In the genomic region with DNA sequence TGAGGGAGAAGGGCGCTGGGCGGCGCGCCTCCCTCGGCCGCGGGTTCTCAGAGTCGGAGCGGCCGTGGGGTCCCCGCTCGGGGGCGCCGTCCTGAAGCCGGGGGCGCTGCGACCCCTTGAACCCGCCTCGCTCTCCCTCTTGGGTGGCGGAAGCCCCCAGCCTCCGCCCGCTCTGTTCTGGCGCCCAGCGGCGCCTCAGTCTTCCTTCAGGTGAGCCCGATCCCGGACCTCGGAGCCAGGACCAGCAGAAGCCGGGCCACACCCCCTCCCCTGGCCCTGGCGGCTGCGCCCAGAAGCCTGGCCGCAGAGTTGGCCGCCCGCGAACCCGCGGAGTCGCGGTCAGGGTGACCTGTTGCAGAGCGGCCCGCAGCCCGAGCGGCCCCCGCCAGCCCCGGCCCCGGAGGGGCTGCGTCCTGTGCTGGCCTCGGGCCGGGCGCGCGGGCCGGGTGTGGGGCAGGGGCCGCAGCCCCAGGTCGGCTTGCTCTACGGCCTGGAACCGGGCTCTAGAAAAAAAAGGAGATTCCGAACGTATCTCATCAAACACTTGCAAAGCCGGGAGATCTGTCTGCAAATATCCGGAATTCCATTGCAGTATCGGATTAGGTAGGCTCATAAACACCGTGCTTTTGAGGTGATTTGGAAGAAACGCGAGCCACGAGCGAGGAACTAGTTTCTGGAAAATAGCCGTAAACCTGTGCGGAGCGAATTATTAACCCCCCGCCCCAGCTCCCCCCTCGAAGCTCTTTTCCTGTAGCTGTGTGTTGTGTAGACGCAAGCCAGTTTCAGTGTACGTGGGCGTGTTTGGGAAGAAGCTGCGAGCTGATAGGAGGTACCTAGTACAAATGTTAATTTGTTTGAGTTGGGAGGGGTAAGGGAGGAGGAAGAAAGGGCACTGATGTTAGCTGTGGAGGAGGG, we compare ENCODE assay signal across 8 cellular contexts. TPM values are rescaled to one million over a fixed set of nuclear protein-coding genes. Genes with fewer than 3 reads are reported as not detected.
DNase-seq lines count a peak whose midpoint lies in the region; ATAC-seq, FAIRE-seq and TF ChIP-seq lines count a peak whose summit lies in the region.

No MANE protein-coding gene starts in this region.

- H3K4me3 ChIP-seq in bronchial epithelial cell (ENCODE audit: low read depth, low read length) (peak overlapping the region; percentile 82), iPS-18a (ENCODE audit: low read length) (peak overlapping the region; percentile 97), skeletal muscle satellite cell (ENCODE audit: low read length) (peak overlapping the region; percentile 77)

- H3K9ac ChIP-seq in iPS-18a (ENCODE audit: low read length) (peak overlapping the region; percentile 72), skeletal muscle satellite cell (ENCODE audit: low read depth, low read length) (peak overlapping the region; percentile 89)

- TF ChIP-seq CTCF in bronchial epithelial cell (IDR thresholded peaks at IDR 0.05; ENCODE audit: insufficient read depth, low read length, severe bottlenecking): peak; percentile 5

- DNase-seq in NCI-H1694 (lab: John Stamatoyannopoulos, UW) (peak; percentile 66), bronchial epithelial cell (ENCODE audit: low read depth) (peak; percentile 90), NCI-H2029 (lab: John Stamatoyannopoulos, UW) (no peak)

- H3K27me3 ChIP-seq in bronchial epithelial cell (ENCODE audit: control insufficient read depth, insufficient read depth, low read length) (no peaks in the 10 kb centered on the region), iPS-18a (ENCODE audit: control insufficient read depth, insufficient read depth, low read length) (peaks cover 10% of the 10 kb centered on the region), skeletal muscle satellite cell (ENCODE audit: control insufficient read depth, insufficient read depth, low read length) (no peaks in the 10 kb centered on the region)

- peak; percentile 65 for ATAC-seq in GM18502 (IDR thresholded peaks at IDR 0.05; ENCODE audit: poor library complexity, unreplicated experiment)
- peak; percentile 58 for ATAC-seq in HG02870 (IDR thresholded peaks at IDR 0.05; ENCODE audit: unreplicated experiment)

- H3K4me2 ChIP-seq in skeletal muscle satellite cell (ENCODE audit: low read length): peak overlapping the region; percentile 90

- FAIRE-seq in TTC549 (lab: Jason Lieb, UNC) (peak; percentile 97), bronchial epithelial cell (lab: Jason Lieb, UNC) (peak; percentile 13)

- peak overlapping the region; percentile 49 for H3K27ac ChIP-seq in iPS-18a (ENCODE audit: low read length)

- no peaks in the 10 kb centered on the region for H3K36me3 ChIP-seq in bronchial epithelial cell (ENCODE audit: control insufficient read depth, insufficient read depth, low read length)
- H3K36me3 ChIP-seq in iPS-18a (ENCODE audit: control insufficient read depth, low read depth, low read length): no peaks in the 10 kb centered on the region
- H3K36me3 ChIP-seq in skeletal muscle satellite cell (ENCODE audit: insufficient read depth, low read length): no peaks in the 10 kb centered on the region

- H3K9me3 ChIP-seq in iPS-18a (ENCODE audit: control insufficient read depth, low read depth, low read length) (no peaks in the 10 kb centered on the region), skeletal muscle satellite cell (replicated peaks; ENCODE audit: low read length) (no peaks in the 10 kb centered on the region)

- H3K4me1 ChIP-seq in iPS-18a (ENCODE audit: control insufficient read depth, low read depth, low read length) (peaks cover 22% of the 10 kb centered on the region), skeletal muscle satellite cell (ENCODE audit: control insufficient read depth, insufficient read depth, low read length) (peaks cover 17% of the 10 kb centered on the region)

RNA-seq across cellular contexts. Expression of gene RALGPS2, which starts 0.8 kb away (rescaled TPM):
- 15.0 and 21.8 TPM in 2 replicates for total RNA-seq in bronchial epithelial cell
- 84.7 and 119 TPM in 2 replicates for total RNA-seq in skeletal muscle satellite cell (2012; rRNA removed)
